ENCODE assay signal across 20 cellular contexts in genomic region chr17:38711792-38712571, GRCh38. TPM values are rescaled to one million over a fixed set of nuclear protein-coding genes. Genes with fewer than 3 reads are reported as not detected.
DNase-seq lines count a peak whose midpoint lies in the region; ATAC-seq and TF ChIP-seq lines count a peak whose summit lies in the region.
"Had no signal": no experiment of that assay in that cellular context is flagged by ENCODE, and none has a peak within 500 bp of the region (broad histone marks: within the 10 kb centered on the region; RNA-seq: fewer than 3 reads in every experiment).

No MANE protein-coding gene starts in this region.

- POLR2A ChIA-PET in activated CD4-positive, alpha-beta memory T cell treated with anti-CD3 and anti-CD28 coated beads for 36 hours (lab: Charles Lee), result no interaction called here
- POLR2A ChIA-PET in activated CD4-positive, alpha-beta memory T cell treated with anti-CD3 and anti-CD28 coated beads, Interleukin-2, amount 10 ng/mL, durations not matched to agents 7 days and 5 days (lab: Charles Lee), result interaction anchor here (2.8 kb wide), 1 partner anchor 16 kb away, joined by 12 read pairs; no protein-coding TSS in a partner anchor

- no peak for DNase-seq in activated CD4-positive, alpha-beta memory T cell treated with anti-CD3 and anti-CD28 coated beads for 36 hours
- no peak for DNase-seq in activated CD4-positive, alpha-beta memory T cell treated with anti-CD3 and anti-CD28 coated beads, Interleukin-2, amount 10 ng/mL, durations not matched to agents 7 days and 5 days
- DNase-seq in NB4 (ENCODE audit: low read depth) (peak; percentile 68), Right ventricle myocardium superior (peak; percentile 75), gastrocnemius medialis (peak; percentile 74 to 84), MG63 (no peak), DMS153 (lab: John Stamatoyannopoulos, UW) (no peak), coronary artery (ENCODE audit: low spot score) (no peak)
- DNase-seq: ACHN; activated CD4-positive, alpha-beta T cell treated with anti-CD3 and anti-CD28 coated beads, Interleukin-2, amount 50 U/mL, for 4 hours; activated gamma-delta T cell treated with Interleukin-2 at 50 U/mL for 16 hours; COR-L47; midbrain; NCI-H1417 treated with DMSO at 0.1 percent for 48 hours; occipital lobe; SJCRH30; stimulated activated naive CD4-positive, alpha-beta T cell; T-helper 9 cell; upper lobe of left lung had no signal

- peaks cover 49 to 55% of the 10 kb centered on the region in 2 donors for H3K4me1 ChIP-seq in gastrocnemius medialis

- CTCF ChIA-PET in activated CD4-positive, alpha-beta memory T cell treated with anti-CD3 and anti-CD28 coated beads for 36 hours (lab: Charles Lee), result interaction anchor here (0.7 to 1.9 kb wide), 2 partner anchors 35 to 140 kb away, joined by 3 to 6 read pairs; no protein-coding TSS in a partner anchor
- CTCF ChIA-PET in activated CD4-positive, alpha-beta memory T cell treated with anti-CD3 and anti-CD28 coated beads, Interleukin-2, amount 10 ng/mL, durations not matched to agents 7 days and 5 days (lab: Charles Lee), result no interaction called here

- no peak overlapping the region for H3K4me3 ChIP-seq in NB4 (ENCODE audit: low read depth, low read length)
- no peak overlapping the region for H3K4me3 ChIP-seq in gastrocnemius medialis
- no peak overlapping the region for H3K4me3 ChIP-seq in MG63
- H3K4me3 ChIP-seq in coronary artery, result no peak overlapping the region
- H3K4me3 ChIP-seq: SJCRH30, upper lobe of left lung had no signal

- intact Hi-C loops in activated CD4-positive, alpha-beta memory T cell treated with anti-CD3 and anti-CD28 coated beads for 36 hours (cut with micrococcal nuclease), result no loop called here
- intact Hi-C loops in Right ventricle myocardium superior (cut with DNase I) (no loop called here), gastrocnemius medialis (cut with DNase I; ENCODE audit: low total_unique reads) (no loop called here)

- H3K27me3 ChIP-seq in gastrocnemius medialis (no peaks in the 10 kb centered on the region), MG63 (no peaks in the 10 kb centered on the region)
- H3K27me3 ChIP-seq: SJCRH30, upper lobe of left lung had no signal

- ATAC-seq in Right ventricle myocardium superior (ENCODE audit: poor library complexity) (peak; percentile 73), gastrocnemius medialis (peak; percentile 67 to 68)

- no peak for TF ChIP-seq POLR2A in NB4 (IDR thresholded peaks at IDR 0.05; ENCODE audit: extremely low read depth, insufficient read length)
- TF ChIP-seq POLR2A in gastrocnemius medialis (IDR thresholded peaks at IDR 0.05), result peak in 1 of 2 donors; percentile 21

- H3K36me3 ChIP-seq in gastrocnemius medialis (peaks cover 0 to 65% of the 10 kb centered on the region in 2 donors), MG63 (peaks cover 67% of the 10 kb centered on the region)

- no peaks in the 10 kb centered on the region for H3K27me3 Mint-ChIP-seq in activated CD4-positive, alpha-beta memory T cell treated with anti-CD3 and anti-CD28 coated beads for 36 hours
- H3K27me3 Mint-ChIP-seq in activated CD4-positive, alpha-beta memory T cell treated with anti-CD3 and anti-CD28 coated beads, Interleukin-2, amount 10 ng/mL, durations not matched to agents 7 days and 5 days, result no peaks in the 10 kb centered on the region

- peaks cover 78% of the 10 kb centered on the region for H3K4me1 Mint-ChIP-seq in activated CD4-positive, alpha-beta memory T cell treated with anti-CD3 and anti-CD28 coated beads for 36 hours (ENCODE audit: low read depth)
- H3K4me1 Mint-ChIP-seq in activated CD4-positive, alpha-beta memory T cell treated with anti-CD3 and anti-CD28 coated beads, Interleukin-2, amount 10 ng/mL, durations not matched to agents 7 days and 5 days, result peaks cover 68% of the 10 kb centered on the region

- H3K36me3 Mint-ChIP-seq in activated CD4-positive, alpha-beta memory T cell treated with anti-CD3 and anti-CD28 coated beads for 36 hours, result peaks cover 64% of the 10 kb centered on the region
- H3K36me3 Mint-ChIP-seq in activated CD4-positive, alpha-beta memory T cell treated with anti-CD3 and anti-CD28 coated beads, Interleukin-2, amount 10 ng/mL, durations not matched to agents 7 days and 5 days (ENCODE audit: low read depth), result peaks cover 75% of the 10 kb centered on the region

- H3K27ac Mint-ChIP-seq in activated CD4-positive, alpha-beta memory T cell treated with anti-CD3 and anti-CD28 coated beads for 36 hours, result peak overlapping the region; percentile 46
- no peak overlapping the region for H3K27ac Mint-ChIP-seq in activated CD4-positive, alpha-beta memory T cell treated with anti-CD3 and anti-CD28 coated beads, Interleukin-2, amount 10 ng/mL, durations not matched to agents 7 days and 5 days

- TF ChIP-seq CTCF in NB4 (IDR thresholded peaks at IDR 0.05; ENCODE audit: low read depth, low read length), result no peak
- no peak for TF ChIP-seq CTCF in gastrocnemius medialis (IDR thresholded peaks at IDR 0.05 in 4 of 5, conservative IDR thresholded peaks at IDR 0.05 in 1 of 5)
- no peak for TF ChIP-seq CTCF in coronary artery (IDR thresholded peaks at IDR 0.05)

- in situ Hi-C loops in gastrocnemius medialis (cut with MboI; ENCODE audit: low sequenced_read_pairs in 4 of 4), result no loop called here

- no peaks in the 10 kb centered on the region for H3K9me3 Mint-ChIP-seq in activated CD4-positive, alpha-beta memory T cell treated with anti-CD3 and anti-CD28 coated beads for 36 hours
- no peaks in the 10 kb centered on the region for H3K9me3 Mint-ChIP-seq in activated CD4-positive, alpha-beta memory T cell treated with anti-CD3 and anti-CD28 coated beads, Interleukin-2, amount 10 ng/mL, durations not matched to agents 7 days and 5 days

- H3K27ac ChIP-seq in gastrocnemius medialis (peak overlapping the region; percentile 66 to 100 (median 84)), coronary artery (no peak overlapping the region)
- H3K27ac ChIP-seq: KMS-11, SJCRH30, upper lobe of left lung had no signal

- H3K4me3 Mint-ChIP-seq in activated CD4-positive, alpha-beta memory T cell treated with anti-CD3 and anti-CD28 coated beads for 36 hours, result no peak overlapping the region
- H3K4me3 Mint-ChIP-seq in activated CD4-positive, alpha-beta memory T cell treated with anti-CD3 and anti-CD28 coated beads, Interleukin-2, amount 10 ng/mL, durations not matched to agents 7 days and 5 days, result no peak overlapping the region

- no peaks in the 10 kb centered on the region for H3K9me3 ChIP-seq in gastrocnemius medialis
- no peaks in the 10 kb centered on the region for H3K9me3 ChIP-seq in MG63
- H3K9me3 ChIP-seq: SJCRH30, upper lobe of left lung had no signal

RNA-seq across cellular contexts. Expression of gene MLLT6, which starts 6.9 kb away (rescaled TPM):
- total RNA-seq in activated CD4-positive, alpha-beta memory T cell treated with anti-CD3 and anti-CD28 coated beads for 36 hours, result 100 to 1,000 TPM; 204 to 221 TPM
- 100 to 1,000 TPM; 262 to 265 TPM for total RNA-seq in activated CD4-positive, alpha-beta memory T cell treated with anti-CD3 and anti-CD28 coated beads, Interleukin-2, amount 10 ng/mL, durations not matched to agents 7 days and 5 days
- total RNA-seq in Right ventricle myocardium superior (71.9 TPM), gastrocnemius medialis (10 to 100 TPM; 48.2 to 76.8 (median 56.3) TPM)
- total RNA-seq in MG63 (2014; rRNA removed; shearing (Covaris generic); ENCODE audit: low replicate concordance), result 11.7 and 17.5 TPM in 2 replicates

RNA-seq across cellular contexts. Expression of gene CISD3, which starts 18.2 kb away (rescaled TPM):
- 10 to 100 TPM; 54.7 to 59.1 TPM for total RNA-seq in activated CD4-positive, alpha-beta memory T cell treated with anti-CD3 and anti-CD28 coated beads for 36 hours
- 10 to 100 TPM; 42.8 to 48.6 TPM for total RNA-seq in activated CD4-positive, alpha-beta memory T cell treated with anti-CD3 and anti-CD28 coated beads, Interleukin-2, amount 10 ng/mL, durations not matched to agents 7 days and 5 days
- total RNA-seq in Right ventricle myocardium superior (82.5 TPM), gastrocnemius medialis (10 to 100 TPM; 10.0 to 25.8 (median 13.3) TPM)
- total RNA-seq in MG63 (2014; rRNA removed; shearing (Covaris generic); ENCODE audit: low replicate concordance), result 7.7 and 29.1 TPM in 2 replicates

RNA-seq across cellular contexts. Expression of gene PCGF2, which starts 36.2 kb away (rescaled TPM):
- 1 to 10 TPM; 3.4 to 4.2 TPM for total RNA-seq in activated CD4-positive, alpha-beta memory T cell treated with anti-CD3 and anti-CD28 coated beads for 36 hours
- total RNA-seq in activated CD4-positive, alpha-beta memory T cell treated with anti-CD3 and anti-CD28 coated beads, Interleukin-2, amount 10 ng/mL, durations not matched to agents 7 days and 5 days, result 1 to 10 TPM; 2.6 to 3.3 TPM
- total RNA-seq in Right ventricle myocardium superior (22.2 TPM), gastrocnemius medialis (1 to 10 TPM; 1.3 to 4.0 (median 1.6) TPM)
- 3.3 and 3.4 TPM in 2 replicates for total RNA-seq in MG63 (2014; rRNA removed; shearing (Covaris generic); ENCODE audit: low replicate concordance)

RNA-seq across cellular contexts. Expression of gene EPOP, which starts 37.2 kb away (rescaled TPM):
- total RNA-seq in activated CD4-positive, alpha-beta memory T cell treated with anti-CD3 and anti-CD28 coated beads for 36 hours, result 10 to 100 TPM; 37.1 to 38.0 TPM
- total RNA-seq in activated CD4-positive, alpha-beta memory T cell treated with anti-CD3 and anti-CD28 coated beads, Interleukin-2, amount 10 ng/mL, durations not matched to agents 7 days and 5 days, result 10 to 100 TPM; 10.2 to 10.3 TPM
- total RNA-seq in Right ventricle myocardium superior, result 0.46 TPM
- total RNA-seq in gastrocnemius medialis, result 1 to 10 TPM in 1 of 4 donors, under 1 TPM in 2, not detected in 1; 0.29 to 1.2 (median 0.75) TPM
- total RNA-seq in MG63 (2014; rRNA removed; shearing (Covaris generic); ENCODE audit: low replicate concordance), result 6.4 and 7.9 TPM in 2 replicates

RNA-seq across cellular contexts. Expression of gene PSMB3, which starts 40.6 kb away (rescaled TPM):
- total RNA-seq in activated CD4-positive, alpha-beta memory T cell treated with anti-CD3 and anti-CD28 coated beads for 36 hours, result 100 to 1,000 TPM; 335 to 348 TPM
- 100 to 1,000 TPM; 241 to 242 TPM for total RNA-seq in activated CD4-positive, alpha-beta memory T cell treated with anti-CD3 and anti-CD28 coated beads, Interleukin-2, amount 10 ng/mL, durations not matched to agents 7 days and 5 days
- total RNA-seq in Right ventricle myocardium superior (154 TPM), gastrocnemius medialis (100 to 1,000 TPM; 211 to 334 (median 280) TPM)
- 494 and 524 TPM in 2 replicates for total RNA-seq in MG63 (2014; rRNA removed; shearing (Covaris generic); ENCODE audit: low replicate concordance)

Comparison
In these comparisons a context has a peak if more than half of its experiments do, and no peak if none do; other contexts are left out.
1. DNase-seq: peak in NB4 (single experiment), Right ventricle myocardium superior (single experiment) and gastrocnemius medialis (2 of 2); none in activated CD4-positive, alpha-beta memory T cell treated with anti-CD3 and anti-CD28 coated beads for 36 hours (single experiment), activated CD4-positive, alpha-beta memory T cell treated with anti-CD3 and anti-CD28 coated beads, Interleukin-2, amount 10 ng/mL, durations not matched to agents 7 days and 5 days (single experiment), MG63 (single experiment), DMS153 (single experiment) and coronary artery (single experiment).
2. H3K27ac ChIP-seq: peak in gastrocnemius medialis (4 of 4); none in coronary artery (0 of 2).